Comparison of ENCODE assay signal across 9 cellular contexts in genomic region chr2:10382313-10383061, GRCh38.
A peak's percentile ranks its signal among the peaks of the same experiment; 100 is the strongest.
DNase-seq lines count a peak whose midpoint lies in the region; ATAC-seq and TF ChIP-seq lines count a peak whose summit lies in the region.
"Had no signal": no experiment of that assay in that cellular context is flagged by ENCODE, and none has a peak within 500 bp of the region (broad histone marks: within the 10 kb centered on the region; RNA-seq: fewer than 3 reads in every experiment).

No MANE protein-coding gene starts in this region.

- no peaks in the 10 kb centered on the region for H3K9me3 ChIP-seq in Peyer's patch

- H3K27me3 ChIP-seq in Peyer's patch, result no peaks in the 10 kb centered on the region

- peaks cover 0 to 58% (median 44%) of the 10 kb centered on the region in 4 donors for H3K4me1 ChIP-seq in Peyer's patch

- no peaks in the 10 kb centered on the region for H3K36me3 ChIP-seq in Peyer's patch

- no peak for TF ChIP-seq CTCF in Peyer's patch (IDR thresholded peaks at IDR 0.05)

- TF ChIP-seq POLR2A in Peyer's patch (IDR thresholded peaks at IDR 0.05), result no peak

- peak overlapping the region in 2 of 4 donors; percentile 23 to 73 for H3K27ac ChIP-seq in Peyer's patch
- H3K27ac ChIP-seq: 22Rv1 had no signal

- peak overlapping the region in 2 of 4 donors; percentile 2 to 6 for H3K4me3 ChIP-seq in Peyer's patch

- ATAC-seq in HG03064 (IDR thresholded peaks at IDR 0.05; ENCODE audit: low read depth, unreplicated experiment), result peak; percentile 69

- DNase-seq in NCI-H1417 (lab: John Stamatoyannopoulos, UW), result peak in 2 of 3 experiments; percentile 29 to 98
- no peak for DNase-seq in NCI-H1417 treated with DMSO at 0.1 percent for 48 hours (lab: John Stamatoyannopoulos, UW)
- peak in 2 of 3 donors; percentile 86 to 87 for DNase-seq in Peyer's patch
- peak; percentile 32 for DNase-seq in effector CD4-positive, alpha-beta T cell
- DNase-seq in stimulated activated CD8-positive, alpha-beta memory T cell treated with anti-CD3 and anti-CD28 coated beads, Interleukin-12 subunit alpha, Interleukin-12 subunit beta, amount 100 ng/mL, for 1 hour (ENCODE audit: low read depth), result peak; percentile 13
- DNase-seq in AG08396 (ENCODE audit: low spot score), result no peak
- DNase-seq in NCI-H2171 treated with DMSO at 0.1 percent for 48 hours (lab: John Stamatoyannopoulos, UW), result no peak

Comparison
In these comparisons a context has a peak if more than half of its experiments do, and no peak if none do; other contexts are left out.
1. DNase-seq: peak in NCI-H1417 (2 of 3), Peyer's patch (2 of 3), effector CD4-positive, alpha-beta T cell (single experiment) and stimulated activated CD8-positive, alpha-beta memory T cell treated with anti-CD3 and anti-CD28 coated beads, Interleukin-12 subunit alpha, Interleukin-12 subunit beta, amount 100 ng/mL, for 1 hour (single experiment); none in NCI-H1417 treated with DMSO at 0.1 percent for 48 hours (single experiment), AG08396 (single experiment) and NCI-H2171 treated with DMSO at 0.1 percent for 48 hours (single experiment).